ENCODE assay signal across 8 cellular contexts in genomic region chrX:39385022-39385421, GRCh38.
"Had no signal": no experiment of that assay in that cellular context is flagged by ENCODE, and none has a peak within 500 bp of the region (broad histone marks: within the 10 kb centered on the region; RNA-seq: fewer than 3 reads in every experiment).

No MANE protein-coding gene starts in this region.

- H3K4me1 ChIP-seq: HAP-1 had no signal

- H3K9me3 ChIP-seq: HAP-1 had no signal

- H3K9ac ChIP-seq: GM23248 had no signal

- H3K27ac Mint-ChIP-seq: HFFc6 had no signal

- H3K9me3 Mint-ChIP-seq: HFFc6 had no signal

- ATAC-seq: HCT116 had no signal

- H3K4me3 ChIP-seq: GM23248, HAP-1 had no signal

- H3K36me3 ChIP-seq: HAP-1 had no signal

- DNase-seq: GM23248, GOT3, H7, HFFc6, IMR-90 had no signal

- H3K4me3 Mint-ChIP-seq: HFFc6 had no signal

- H2AFZ ChIP-seq: GM23248 had no signal

- H3K27ac ChIP-seq: GM23248 had no signal

- FAIRE-seq: HTR-8/SVneo had no signal
